1 cellular context compared by ENCODE assay signal in genomic region chr3:23640472-23641146, GRCh38.
TF ChIP-seq lines count a peak whose summit lies in the region.

No MANE protein-coding gene starts in this region.

TF ChIP-seq in IMR-90, 13 proteins besides CTCF, POLR2A, EP300 and RAD21:
- TF ChIP-seq SMC3 (IDR thresholded peaks at IDR 0.05; ENCODE audit: low read depth, low read length) (no peak), CHD1 (IDR thresholded peaks at IDR 0.05; ENCODE audit: low read depth, low read length) (no peak), ELK1 (IDR thresholded peaks at IDR 0.05; ENCODE audit: borderline replicate concordance, low read depth, low read length) (no peak)
